1 cellular context compared by ENCODE assay signal in the genomic region with DNA sequence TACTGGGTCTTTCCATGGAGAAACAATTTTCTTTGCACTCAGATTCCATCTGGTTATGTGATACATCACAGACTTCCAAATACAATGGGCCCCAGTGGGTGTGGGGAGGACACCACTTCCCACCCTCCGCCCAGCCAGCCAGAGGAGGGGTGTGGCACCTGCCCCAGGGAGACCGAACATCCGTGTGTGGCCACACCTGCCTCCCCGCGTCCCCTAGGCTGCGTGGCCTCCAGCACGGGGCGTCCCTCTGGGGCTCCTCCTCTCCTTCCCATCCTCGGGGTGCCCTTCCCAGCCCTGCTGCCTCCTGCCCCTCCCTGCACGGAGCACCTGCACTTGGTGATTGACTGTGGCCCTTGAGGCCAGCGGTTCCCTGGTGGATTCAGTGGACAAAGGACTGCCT.
TF ChIP-seq lines count a peak whose summit lies in the region.

No MANE protein-coding gene starts in this region.

TF ChIP-seq in HepG2, 621 proteins besides CTCF, POLR2A, EP300 and RAD21:
- TF ChIP-seq, protein P1, sequence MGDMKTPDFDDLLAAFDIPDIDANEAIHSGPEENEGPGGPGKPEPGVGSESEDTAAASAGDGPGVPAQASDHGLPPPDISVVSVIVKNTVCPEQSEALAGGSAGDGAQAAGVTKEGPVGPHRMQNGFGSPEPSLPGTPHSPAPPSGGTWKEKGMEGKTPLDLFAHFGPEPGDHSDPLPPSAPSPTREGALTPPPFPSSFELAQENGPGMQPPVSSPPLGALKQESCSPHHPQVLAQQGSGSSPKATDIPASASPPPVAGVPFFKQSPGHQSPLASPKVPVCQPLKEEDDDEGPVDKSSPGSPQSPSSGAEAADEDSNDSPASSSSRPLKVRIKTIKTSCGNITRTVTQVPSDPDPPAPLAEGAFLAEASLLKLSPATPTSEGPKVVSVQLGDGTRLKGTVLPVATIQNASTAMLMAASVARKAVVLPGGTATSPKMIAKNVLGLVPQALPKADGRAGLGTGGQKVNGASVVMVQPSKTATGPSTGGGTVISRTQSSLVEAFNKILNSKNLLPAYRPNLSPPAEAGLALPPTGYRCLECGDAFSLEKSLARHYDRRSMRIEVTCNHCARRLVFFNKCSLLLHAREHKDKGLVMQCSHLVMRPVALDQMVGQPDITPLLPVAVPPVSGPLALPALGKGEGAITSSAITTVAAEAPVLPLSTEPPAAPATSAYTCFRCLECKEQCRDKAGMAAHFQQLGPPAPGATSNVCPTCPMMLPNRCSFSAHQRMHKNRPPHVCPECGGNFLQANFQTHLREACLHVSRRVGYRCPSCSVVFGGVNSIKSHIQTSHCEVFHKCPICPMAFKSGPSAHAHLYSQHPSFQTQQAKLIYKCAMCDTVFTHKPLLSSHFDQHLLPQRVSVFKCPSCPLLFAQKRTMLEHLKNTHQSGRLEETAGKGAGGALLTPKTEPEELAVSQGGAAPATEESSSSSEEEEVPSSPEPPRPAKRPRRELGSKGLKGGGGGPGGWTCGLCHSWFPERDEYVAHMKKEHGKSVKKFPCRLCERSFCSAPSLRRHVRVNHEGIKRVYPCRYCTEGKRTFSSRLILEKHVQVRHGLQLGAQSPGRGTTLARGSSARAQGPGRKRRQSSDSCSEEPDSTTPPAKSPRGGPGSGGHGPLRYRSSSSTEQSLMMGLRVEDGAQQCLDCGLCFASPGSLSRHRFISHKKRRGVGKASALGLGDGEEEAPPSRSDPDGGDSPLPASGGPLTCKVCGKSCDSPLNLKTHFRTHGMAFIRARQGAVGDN (CRISPR knock-in tag; IDR thresholded peaks at IDR 0.05) = 0 out of 2 replicates have a peak, but pooled peaks have one; percentile 15
- TF ChIP-seq KAT8 (CRISPR knock-in tag; IDR thresholded peaks at IDR 0.05) (no peak), ZNF530 (CRISPR knock-in tag; IDR thresholded peaks at IDR 0.05; ENCODE audit: low read depth) (no peak), ZNF660 (CRISPR knock-in tag; IDR thresholded peaks at IDR 0.05; ENCODE audit: borderline replicate concordance, low read depth) (no peak), ZNF747 (CRISPR knock-in tag; IDR thresholded peaks at IDR 0.05; ENCODE audit: borderline replicate concordance) (no peak)
